In the genomic region with DNA sequence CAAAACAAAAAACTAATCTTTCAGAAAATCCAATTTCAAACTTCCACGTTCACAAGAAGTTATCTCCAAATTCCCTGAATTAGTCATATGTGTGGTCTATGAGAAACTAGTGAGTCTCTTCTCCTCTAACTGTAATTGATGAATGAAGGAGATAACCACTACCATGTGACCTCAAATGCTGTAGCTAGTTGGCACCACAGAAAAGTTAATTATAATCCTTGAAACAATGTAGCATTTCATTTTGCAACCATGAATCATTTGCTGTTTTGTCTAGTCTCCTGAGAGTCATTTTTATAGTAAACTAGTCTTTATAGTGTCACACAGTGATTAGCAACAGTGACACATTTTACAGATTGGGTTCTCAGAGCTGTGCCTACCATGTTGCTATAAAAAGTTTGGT, we compare ENCODE assay signal across 25 cellular contexts.
DNase-seq lines count a peak whose midpoint lies in the region; ATAC-seq, FAIRE-seq and TF ChIP-seq lines count a peak whose summit lies in the region.
"Had no signal": no experiment of that assay in that cellular context is flagged by ENCODE, and none has a peak within 500 bp of the region (broad histone marks: within the 10 kb centered on the region; RNA-seq: fewer than 3 reads in every experiment).

No MANE protein-coding gene starts in this region.

- intact Hi-C loops in CD4-positive, alpha-beta T cell (cut with DNase I, micrococcal nuclease), result no loop called here

- no peak overlapping the region for H3K27ac ChIP-seq in CD4-positive, alpha-beta T cell (ENCODE audit: low read depth, low read length)
- H3K27ac ChIP-seq: coronary artery, heart right ventricle, testis had no signal

- peaks cover 1% of the 10 kb centered on the region for H3K27me3 Mint-ChIP-seq in endothelial cell (ENCODE audit: unreplicated experiment)
- no peaks in the 10 kb centered on the region for H3K27me3 Mint-ChIP-seq in CD4-positive, alpha-beta T cell
- H3K27me3 Mint-ChIP-seq: activated naive CD8-positive, alpha-beta T cell treated with anti-CD3 and anti-CD28 coated beads, Interleukin-2, amount 10 ng/mL, durations not matched to agents 7 days and 5 days; CD4-positive, alpha-beta memory T cell; stimulated activated naive B cell treated with anti-CD40 and anti-IgM and Interleukin-4, amounts not matched to agents 10 μg/mL and 1 μg/mL and 100 μg/mL, for 72 hours had no signal

- no peak overlapping the region for H3K4me3 Mint-ChIP-seq in endothelial cell (ENCODE audit: unreplicated experiment)
- H3K4me3 Mint-ChIP-seq in CD4-positive, alpha-beta T cell, result no peak overlapping the region
- H3K4me3 Mint-ChIP-seq: activated naive CD8-positive, alpha-beta T cell treated with anti-CD3 and anti-CD28 coated beads, Interleukin-2, amount 10 ng/mL, durations not matched to agents 7 days and 5 days; CD4-positive, alpha-beta memory T cell; GM23338; nephron progenitor cell; stimulated activated naive B cell treated with anti-CD40 and anti-IgM and Interleukin-4, amounts not matched to agents 10 μg/mL and 1 μg/mL and 100 μg/mL, for 72 hours had no signal

- POLR2A ChIA-PET in CD4-positive, alpha-beta T cell (lab: Charles Lee), result no interaction called here

- H3K9me3 Mint-ChIP-seq in endothelial cell (ENCODE audit: unreplicated experiment), result no peaks in the 10 kb centered on the region
- peaks cover 4% of the 10 kb centered on the region for H3K9me3 Mint-ChIP-seq in CD4-positive, alpha-beta T cell

- peak; percentile 45 for DNase-seq in COLO829 (ENCODE audit: low spot score)
- peak; percentile 98 for DNase-seq in RCC 7860 (ENCODE audit: low spot score)
- peak; percentile 27 for DNase-seq in foreskin melanocyte
- no peak for DNase-seq in endothelial cell (ENCODE audit: low spot score)
- no peak for DNase-seq in activated CD4-positive, alpha-beta T cell treated with anti-CD3 and anti-CD28 coated beads, Interleukin-2, amount 50 U/mL, for 1 hour
- DNase-seq in CD4-positive, alpha-beta T cell, result no peak
- DNase-seq: activated CD4-positive, alpha-beta T cell treated with anti-CD3 and anti-CD28 coated beads for 48 hours; activated CD8-positive, alpha-beta memory T cell treated with anti-CD3 and anti-CD28 coated beads, Interleukin-2, amount 50 U/mL, for 4 hours; activated naive CD8-positive, alpha-beta T cell treated with anti-CD3 and anti-CD28 coated beads, Interleukin-2, amount 10 ng/mL, durations not matched to agents 7 days and 5 days; CD4-positive, alpha-beta memory T cell; DMS79; heart right ventricle; left ventricle myocardium superior; NCI-H1417; NCI-H2107; NCI-H510A treated with DMSO at 0.1 percent for 48 hours; nephron progenitor cell; stimulated activated naive B cell treated with anti-CD40 and anti-IgM and Interleukin-4, amounts not matched to agents 10 μg/mL and 1 μg/mL and 100 μg/mL, for 72 hours; testis had no signal

- no peaks in the 10 kb centered on the region for H3K27me3 ChIP-seq in CD4-positive, alpha-beta T cell (ENCODE audit: control insufficient read depth, insufficient read depth, low read length)
- H3K27me3 ChIP-seq: heart right ventricle, testis had no signal

- H3K9me3 ChIP-seq in CD4-positive, alpha-beta T cell (ENCODE audit: control insufficient read depth, low read length), result no peaks in the 10 kb centered on the region
- H3K9me3 ChIP-seq: testis had no signal

- peaks cover 4% of the 10 kb centered on the region for H3K36me3 Mint-ChIP-seq in endothelial cell (ENCODE audit: low read depth, unreplicated experiment)
- no peaks in the 10 kb centered on the region for H3K36me3 Mint-ChIP-seq in CD4-positive, alpha-beta T cell (ENCODE audit: low read depth)
- H3K36me3 Mint-ChIP-seq: activated naive CD8-positive, alpha-beta T cell treated with anti-CD3 and anti-CD28 coated beads, Interleukin-2, amount 10 ng/mL, durations not matched to agents 7 days and 5 days; CD4-positive, alpha-beta memory T cell; stimulated activated naive B cell treated with anti-CD40 and anti-IgM and Interleukin-4, amounts not matched to agents 10 μg/mL and 1 μg/mL and 100 μg/mL, for 72 hours had no signal

- ATAC-seq in GM18909 (IDR thresholded peaks at IDR 0.05; ENCODE audit: poor library complexity, unreplicated experiment) (peak; percentile 55), HG03469 (IDR thresholded peaks at IDR 0.05; ENCODE audit: unreplicated experiment) (no peak)
- no peak for ATAC-seq in CD4-positive, alpha-beta T cell (ENCODE audit: poor library complexity)
- ATAC-seq: GM23338; heart right ventricle; left ventricle myocardium superior; Right ventricle myocardium inferior; stimulated activated naive B cell treated with anti-CD40 and anti-IgM and Interleukin-4, amounts not matched to agents 10 μg/mL and 1 μg/mL and 100 μg/mL, for 72 hours had no signal

- CTCF ChIA-PET in CD4-positive, alpha-beta T cell (lab: Charles Lee), result no interaction called here

- no peaks in the 10 kb centered on the region for H3K4me1 Mint-ChIP-seq in endothelial cell (ENCODE audit: unreplicated experiment)
- no peaks in the 10 kb centered on the region for H3K4me1 Mint-ChIP-seq in CD4-positive, alpha-beta T cell (ENCODE audit: low read depth)
- H3K4me1 Mint-ChIP-seq: activated naive CD8-positive, alpha-beta T cell treated with anti-CD3 and anti-CD28 coated beads, Interleukin-2, amount 10 ng/mL, durations not matched to agents 7 days and 5 days; CD4-positive, alpha-beta memory T cell; GM23338; nephron progenitor cell; stimulated activated naive B cell treated with anti-CD40 and anti-IgM and Interleukin-4, amounts not matched to agents 10 μg/mL and 1 μg/mL and 100 μg/mL, for 72 hours had no signal

- no peak overlapping the region for H3K27ac Mint-ChIP-seq in endothelial cell (ENCODE audit: unreplicated experiment)
- no peak overlapping the region for H3K27ac Mint-ChIP-seq in CD4-positive, alpha-beta T cell
- H3K27ac Mint-ChIP-seq: activated naive CD8-positive, alpha-beta T cell treated with anti-CD3 and anti-CD28 coated beads, Interleukin-2, amount 10 ng/mL, durations not matched to agents 7 days and 5 days; activated T-helper 2 cell treated with anti-CD3 and anti-CD28 coated beads, Interferon-gamma antibody, Interleukin-2, Interleukin-4, amounts not matched to agents 10 μg/mL and 5 μg/mL and 100 μg/mL, durations not matched to agents 14 hours and 24 hours and 36 hours; CD4-positive, alpha-beta memory T cell; GM23338; nephron progenitor cell; stimulated activated naive B cell treated with anti-CD40 and anti-IgM and Interleukin-4, amounts not matched to agents 10 μg/mL and 1 μg/mL and 100 μg/mL, for 72 hours had no signal

- no peak for TF ChIP-seq CTCF in endothelial cell (IDR thresholded peaks at IDR 0.05; ENCODE audit: unreplicated experiment)
- no peak for TF ChIP-seq CTCF in CD4-positive, alpha-beta T cell (IDR thresholded peaks at IDR 0.05)

- peak; percentile 100 for FAIRE-seq in RCC 7860 (lab: Jason Lieb, UNC)

Comparison
In these comparisons a context has a peak if more than half of its experiments do, and no peak if none do; other contexts are left out.
1. DNase-seq: peak in COLO829 (single experiment), RCC 7860 (single experiment) and foreskin melanocyte (single experiment); none in endothelial cell (single experiment), activated CD4-positive, alpha-beta T cell treated with anti-CD3 and anti-CD28 coated beads, Interleukin-2, amount 50 U/mL, for 1 hour (single experiment) and CD4-positive, alpha-beta T cell (0 of 10).